In the genomic region with DNA sequence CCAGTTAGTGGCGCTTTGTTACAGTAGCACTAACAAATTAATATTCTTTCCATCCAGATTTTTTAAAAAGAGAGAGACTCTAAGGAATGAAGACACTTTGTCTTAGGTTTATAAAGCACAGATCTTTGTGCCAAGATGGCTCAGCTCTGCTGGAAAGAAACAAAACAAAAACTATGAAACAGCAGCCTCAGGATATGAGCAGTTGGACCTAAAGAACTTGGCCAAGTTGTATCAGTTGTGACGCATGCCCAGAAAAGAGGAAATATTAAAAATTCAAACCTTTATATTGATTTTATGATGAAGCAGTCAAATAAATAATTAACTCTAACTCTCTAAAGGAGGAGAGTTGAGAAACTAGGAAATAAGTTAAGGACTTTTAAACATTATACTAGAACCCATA, we compare ENCODE assay signal across 1 cellular context.
TF ChIP-seq lines count a peak whose summit lies in the region.

No MANE protein-coding gene starts in this region.

TF ChIP-seq in WTC11, 78 proteins besides CTCF, POLR2A, EP300 and RAD21 (continued from another document):
- TF ChIP-seq, protein P1, sequence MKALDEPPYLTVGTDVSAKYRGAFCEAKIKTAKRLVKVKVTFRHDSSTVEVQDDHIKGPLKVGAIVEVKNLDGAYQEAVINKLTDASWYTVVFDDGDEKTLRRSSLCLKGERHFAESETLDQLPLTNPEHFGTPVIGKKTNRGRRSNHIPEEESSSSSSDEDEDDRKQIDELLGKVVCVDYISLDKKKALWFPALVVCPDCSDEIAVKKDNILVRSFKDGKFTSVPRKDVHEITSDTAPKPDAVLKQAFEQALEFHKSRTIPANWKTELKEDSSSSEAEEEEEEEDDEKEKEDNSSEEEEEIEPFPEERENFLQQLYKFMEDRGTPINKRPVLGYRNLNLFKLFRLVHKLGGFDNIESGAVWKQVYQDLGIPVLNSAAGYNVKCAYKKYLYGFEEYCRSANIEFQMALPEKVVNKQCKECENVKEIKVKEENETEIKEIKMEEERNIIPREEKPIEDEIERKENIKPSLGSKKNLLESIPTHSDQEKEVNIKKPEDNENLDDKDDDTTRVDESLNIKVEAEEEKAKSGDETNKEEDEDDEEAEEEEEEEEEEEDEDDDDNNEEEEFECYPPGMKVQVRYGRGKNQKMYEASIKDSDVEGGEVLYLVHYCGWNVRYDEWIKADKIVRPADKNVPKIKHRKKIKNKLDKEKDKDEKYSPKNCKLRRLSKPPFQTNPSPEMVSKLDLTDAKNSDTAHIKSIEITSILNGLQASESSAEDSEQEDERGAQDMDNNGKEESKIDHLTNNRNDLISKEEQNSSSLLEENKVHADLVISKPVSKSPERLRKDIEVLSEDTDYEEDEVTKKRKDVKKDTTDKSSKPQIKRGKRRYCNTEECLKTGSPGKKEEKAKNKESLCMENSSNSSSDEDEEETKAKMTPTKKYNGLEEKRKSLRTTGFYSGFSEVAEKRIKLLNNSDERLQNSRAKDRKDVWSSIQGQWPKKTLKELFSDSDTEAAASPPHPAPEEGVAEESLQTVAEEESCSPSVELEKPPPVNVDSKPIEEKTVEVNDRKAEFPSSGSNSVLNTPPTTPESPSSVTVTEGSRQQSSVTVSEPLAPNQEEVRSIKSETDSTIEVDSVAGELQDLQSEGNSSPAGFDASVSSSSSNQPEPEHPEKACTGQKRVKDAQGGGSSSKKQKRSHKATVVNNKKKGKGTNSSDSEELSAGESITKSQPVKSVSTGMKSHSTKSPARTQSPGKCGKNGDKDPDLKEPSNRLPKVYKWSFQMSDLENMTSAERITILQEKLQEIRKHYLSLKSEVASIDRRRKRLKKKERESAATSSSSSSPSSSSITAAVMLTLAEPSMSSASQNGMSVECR (CRISPR knock-in tag; IDR thresholded peaks at IDR 0.05; ENCODE audit: borderline replicate concordance), result no peak
- TF ChIP-seq, protein P2, sequence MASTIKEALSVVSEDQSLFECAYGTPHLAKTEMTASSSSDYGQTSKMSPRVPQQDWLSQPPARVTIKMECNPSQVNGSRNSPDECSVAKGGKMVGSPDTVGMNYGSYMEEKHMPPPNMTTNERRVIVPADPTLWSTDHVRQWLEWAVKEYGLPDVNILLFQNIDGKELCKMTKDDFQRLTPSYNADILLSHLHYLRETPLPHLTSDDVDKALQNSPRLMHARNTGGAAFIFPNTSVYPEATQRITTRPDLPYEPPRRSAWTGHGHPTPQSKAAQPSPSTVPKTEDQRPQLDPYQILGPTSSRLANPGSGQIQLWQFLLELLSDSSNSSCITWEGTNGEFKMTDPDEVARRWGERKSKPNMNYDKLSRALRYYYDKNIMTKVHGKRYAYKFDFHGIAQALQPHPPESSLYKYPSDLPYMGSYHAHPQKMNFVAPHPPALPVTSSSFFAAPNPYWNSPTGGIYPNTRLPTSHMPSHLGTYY (CRISPR knock-in tag; IDR thresholded peaks at IDR 0.05), result no peak
- TF ChIP-seq ZNF317 (CRISPR knock-in tag; IDR thresholded peaks at IDR 0.05; ENCODE audit: borderline replicate concordance, low read depth), result no peak
